In the genomic region with DNA sequence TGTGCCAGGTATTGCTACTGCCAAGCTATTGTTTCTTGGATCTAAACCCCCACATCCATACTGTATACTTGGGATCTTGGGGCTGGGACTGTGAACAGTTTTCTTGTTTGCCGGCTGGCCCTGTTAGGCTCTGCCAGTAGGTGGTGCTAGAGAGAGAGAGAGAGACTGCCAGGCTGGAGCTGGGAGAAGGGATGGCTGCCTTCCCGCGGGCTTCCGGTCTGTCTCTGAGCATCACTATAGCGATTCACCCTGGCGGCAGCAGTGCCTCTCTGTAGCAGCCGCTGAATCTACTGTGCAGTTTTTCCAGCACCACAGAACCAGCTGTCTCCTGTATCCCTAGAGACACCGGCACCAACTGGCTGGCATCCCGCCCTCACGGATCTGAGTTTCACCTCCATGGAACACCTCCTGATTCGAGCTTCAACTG, we compare ENCODE assay signal across 9 cellular contexts.
DNase-seq lines count a peak whose midpoint lies in the region; ATAC-seq, FAIRE-seq and TF ChIP-seq lines count a peak whose summit lies in the region.
"Had no signal": no experiment of that assay in that cellular context is flagged by ENCODE, and none has a peak within 500 bp of the region (broad histone marks: within the 10 kb centered on the region; RNA-seq: fewer than 3 reads in every experiment).

No MANE protein-coding gene starts in this region.

- H3K9ac ChIP-seq in astrocyte (ENCODE audit: low read length) = no peak overlapping the region

- H3K27me3 ChIP-seq in astrocyte (ENCODE audit: insufficient read depth, low read length) = no peaks in the 10 kb centered on the region

- H3K79me2 ChIP-seq in astrocyte (ENCODE audit: insufficient read depth, low read length) = no peaks in the 10 kb centered on the region

- H3K27ac Mint-ChIP-seq in astrocyte (ENCODE audit: unreplicated experiment) = peak overlapping the region; percentile 47
- H3K27ac Mint-ChIP-seq: T-helper 1 cell treated with Interleukin-12 subunit alpha and Interleukin-12 subunit beta and Interleukin-4 antibody, amounts not matched to agents 30 μg/mL and 1 μg/mL, for 36 hours had no signal

- no peaks in the 10 kb centered on the region for H3K4me1 ChIP-seq in astrocyte (ENCODE audit: insufficient read depth, low read length)

- no peak for FAIRE-seq in astrocyte (lab: Jason Lieb, UNC)

- peak; percentile 74 for ATAC-seq in GM21360 (IDR thresholded peaks at IDR 0.05; ENCODE audit: unreplicated experiment)

- no peaks in the 10 kb centered on the region for H3K4me1 Mint-ChIP-seq in astrocyte (ENCODE audit: low read depth, unreplicated experiment)

- no peak overlapping the region for H2AFZ ChIP-seq in astrocyte (ENCODE audit: low read depth, low read length)

- no peaks in the 10 kb centered on the region for H3K9me3 Mint-ChIP-seq in astrocyte (ENCODE audit: unreplicated experiment)
- H3K9me3 Mint-ChIP-seq: T-helper 1 cell treated with Interleukin-12 subunit alpha and Interleukin-12 subunit beta and Interleukin-4 antibody, amounts not matched to agents 30 μg/mL and 1 μg/mL, for 36 hours had no signal

- peak; percentile 64 for DNase-seq in COR-L47 (lab: John Stamatoyannopoulos, UW)
- DNase-seq in LoVo (ENCODE audit: low spot score) = peak; percentile 32
- peak; percentile 10 to 41 for DNase-seq in SW 1271 (lab: John Stamatoyannopoulos, UW)
- no peak for DNase-seq in astrocyte (ENCODE audit: low read depth)
- peak; percentile 82 for DNase-seq in iPS-NIHi11 (ENCODE audit: low spot score)
- DNase-seq in stimulated activated CD4-positive, alpha-beta T cell treated with anti-CD3 and anti-CD28 coated beads, Interleukin-1b, Interleukin-23, amount 100 ng/mL, for 4 hours (ENCODE audit: low read depth in 2 of 2) = peak; percentile 16 to 25
- DNase-seq in mesenteric fat pad (ENCODE audit: low spot score) = no peak

- H3K9me3 ChIP-seq in astrocyte (ENCODE audit: insufficient read depth, low read depth, low read length) = no peaks in the 10 kb centered on the region

- no peak overlapping the region for H3K4me3 ChIP-seq in astrocyte (ENCODE audit: insufficient read depth, low read depth, low read length)

- no peak overlapping the region for H3K27ac ChIP-seq in astrocyte (ENCODE audit: low read depth, low read length)

- H3K36me3 Mint-ChIP-seq in astrocyte (ENCODE audit: low read depth, unreplicated experiment) = no peaks in the 10 kb centered on the region

- H3K4me2 ChIP-seq in astrocyte (ENCODE audit: low read length) = no peak overlapping the region

- peaks cover 41% of the 10 kb centered on the region for H3K27me3 Mint-ChIP-seq in astrocyte (ENCODE audit: low read depth, unreplicated experiment)

- H3K36me3 ChIP-seq in astrocyte (ENCODE audit: insufficient read depth, low read length) = no peaks in the 10 kb centered on the region

- TF ChIP-seq CTCF in astrocyte (IDR thresholded peaks at IDR 0.05; ENCODE audit: insufficient read depth, low read depth, low read length) = peak; percentile 43

- H3K4me3 Mint-ChIP-seq in astrocyte (ENCODE audit: unreplicated experiment) = no peak overlapping the region
- H3K4me3 Mint-ChIP-seq: T-helper 1 cell treated with Interleukin-12 subunit alpha and Interleukin-12 subunit beta and Interleukin-4 antibody, amounts not matched to agents 30 μg/mL and 1 μg/mL, for 36 hours had no signal

- no peaks in the 10 kb centered on the region for H4K20me1 ChIP-seq in astrocyte (ENCODE audit: insufficient read depth, low read length)

Comparison
In these comparisons a context has a peak if more than half of its experiments do, and no peak if none do; other contexts are left out.
1. DNase-seq: peak in COR-L47 (single experiment), LoVo (single experiment), SW 1271 (2 of 2), iPS-NIHi11 (single experiment) and stimulated activated CD4-positive, alpha-beta T cell treated with anti-CD3 and anti-CD28 coated beads, Interleukin-1b, Interleukin-23, amount 100 ng/mL, for 4 hours (2 of 2); none in astrocyte (single experiment) and mesenteric fat pad (single experiment).